27 cellular contexts compared by ENCODE assay signal in genomic region chr3:189353318-189353958, GRCh38.
A peak's percentile ranks its signal among the peaks of the same experiment; 100 is the strongest.
DNase-seq lines count a peak whose midpoint lies in the region; ATAC-seq and TF ChIP-seq lines count a peak whose summit lies in the region.
"Had no signal": no experiment of that assay in that cellular context is flagged by ENCODE, and none has a peak within 500 bp of the region (broad histone marks: within the 10 kb centered on the region; RNA-seq: fewer than 3 reads in every experiment).

No MANE protein-coding gene starts in this region.

- RAD21 ChIA-PET in HCT116 (lab: Charles Lee; ENCODE audit: low non-redundant PET in 1 of 2, low total read pairs in 2 of 2, uncharacterized antibody in 2 of 2, unreplicated experiment in 2 of 2) = no interaction called here

- TF ChIP-seq CTCF in HCT116 (IDR thresholded peaks at IDR 0.05 in 2 of 3, conservative IDR thresholded peaks at IDR 0.05 in 1 of 3; ENCODE audit: borderline replicate concordance in 1 of 3, insufficient read depth in 1 of 3, low read depth in 2 of 3, low read length in 2 of 3) = no peak
- no peak for TF ChIP-seq CTCF in RWPE2 (IDR thresholded peaks at IDR 0.05; ENCODE audit: poor library complexity, severe bottlenecking)
- no peak for TF ChIP-seq CTCF in esophagus squamous epithelium (IDR thresholded peaks at IDR 0.05)

- H3K79me2 ChIP-seq in HCT116 (ENCODE audit: insufficient read depth, low read length) = no peaks in the 10 kb centered on the region

- H3K27me3 ChIP-seq in HCT116 (ENCODE audit: insufficient read depth, low read length) (no peaks in the 10 kb centered on the region), RWPE2 (ENCODE audit: insufficient read depth, poor library complexity, severe bottlenecking) (no peaks in the 10 kb centered on the region), esophagus squamous epithelium (no peaks in the 10 kb centered on the region)
- H3K27me3 ChIP-seq: BLaER1, neutrophil, tibial artery had no signal

- no peaks in the 10 kb centered on the region for H4K20me1 ChIP-seq in HCT116 (ENCODE audit: insufficient read depth)
- H4K20me1 ChIP-seq: BLaER1 had no signal

- H3K27ac ChIP-seq in HCT116 (ENCODE audit: low read depth, low read length) (no peak overlapping the region), RWPE2 (ENCODE audit: poor library complexity, severe bottlenecking) (peak overlapping the region; percentile 91), esophagus squamous epithelium (peak overlapping the region; percentile 59 to 89 (median 82))
- H3K27ac ChIP-seq: BLaER1, HL-60, KMS-11, left ventricle myocardium inferior, neutrophil, tibial artery had no signal

- H3K36me3 ChIP-seq in HCT116 (ENCODE audit: control insufficient read depth in 1 of 2, insufficient read depth in 2 of 2, low read length in 2 of 2) = no peaks in the 10 kb centered on the region
- no peaks in the 10 kb centered on the region for H3K36me3 ChIP-seq in RWPE2 (ENCODE audit: low read depth)
- no peaks in the 10 kb centered on the region for H3K36me3 ChIP-seq in esophagus squamous epithelium
- H3K36me3 ChIP-seq: BLaER1, left ventricle myocardium inferior, neutrophil, tibial artery had no signal

- no peaks in the 10 kb centered on the region for H3K9me2 ChIP-seq in HCT116 (ENCODE audit: insufficient read depth)

- WGBS in esophagus squamous epithelium, 2 donors = 43 to 62% methylated on average over 5 of the region's 5 CpGs

- TF ChIP-seq POLR2A in HCT116 (IDR thresholded peaks at IDR 0.05; ENCODE audit: borderline replicate concordance, extremely low read depth, insufficient read depth, insufficient read length) (no peak), esophagus squamous epithelium (IDR thresholded peaks at IDR 0.05) (no peak)

- ATAC-seq in HCT116 (0 out of 2 replicates have a peak, but pooled peaks have one; percentile 15), RWPE2 (ENCODE audit: low read depth) (peak; percentile 55), GM21825 (IDR thresholded peaks at IDR 0.05; ENCODE audit: unreplicated experiment) (no peak), HG03139 (IDR thresholded peaks at IDR 0.05; ENCODE audit: unreplicated experiment) (no peak), HG02798 (IDR thresholded peaks at IDR 0.05; ENCODE audit: poor library complexity, unreplicated experiment) (no peak)
- ATAC-seq: activated CD4-positive, alpha-beta T cell treated with anti-CD3 and anti-CD28 coated beads for 36 hours; activated CD8-positive, alpha-beta T cell treated with anti-CD3 and anti-CD28 coated beads, Interleukin-2, amount 10 ng/mL, durations not matched to agents 7 days and 5 days; activated T-helper 17 cell treated with anti-CD3 and anti-CD28 coated beads, Interleukin-2, amount 50 U/mL, for 72 hours; sciatic nerve had no signal

- no peak for TF ChIP-seq RAD21 in HCT116 (IDR thresholded peaks at IDR 0.05; ENCODE audit: low read depth)

- peak overlapping the region; percentile 67 for H2AFZ ChIP-seq in HCT116 (ENCODE audit: low read depth, low read length, poor library complexity, severe bottlenecking)

- H3K4me1 ChIP-seq in HCT116 (ENCODE audit: control insufficient read depth in 1 of 2, insufficient read depth in 2 of 2, low read length in 2 of 2) (peaks cover 34 to 35% of the 10 kb centered on the region in 2 experiments), RWPE2 (ENCODE audit: insufficient read depth, poor library complexity, severe bottlenecking) (peaks cover 43% of the 10 kb centered on the region), esophagus squamous epithelium (peaks cover 18 to 47% (median 23%) of the 10 kb centered on the region in 3 donors)
- H3K4me1 ChIP-seq: BLaER1, left ventricle myocardium inferior had no signal

- H3K4me3 ChIP-seq in HCT116 (replicated peaks in 1 of 2; ENCODE audit: low read depth in 1 of 2, low read length in 2 of 2) (no peak overlapping the region), RWPE2 (ENCODE audit: severe bottlenecking) (no peak overlapping the region), esophagus squamous epithelium (no peak overlapping the region)
- H3K4me3 ChIP-seq: BLaER1, left ventricle myocardium inferior, tibial artery had no signal

- no peak overlapping the region for H3K9ac ChIP-seq in HCT116 (ENCODE audit: low read length)
- H3K9ac ChIP-seq: BLaER1, KMS-11 had no signal

- H3K4me2 ChIP-seq in HCT116 (ENCODE audit: low read length) = peak overlapping the region; percentile 46
- H3K4me2 ChIP-seq: BLaER1, KMS-11 had no signal

- CTCF ChIA-PET in HCT116 (lab: Charles Lee) = no interaction called here

- intact Hi-C loops in HCT116 (cut with micrococcal nuclease) = no loop called here
- intact Hi-C loops in esophagus squamous epithelium (cut with DNase I) = no loop called here

- DNase-seq in HCT116 (ENCODE audit: low read depth, low spot score) (peak; percentile 16), RWPE2 (ENCODE audit: low spot score) (no peak), esophagus squamous epithelium (lab: John Stamatoyannopoulos, UW) (no peak), renal cortical epithelial cell (ENCODE audit: low read depth) (peak; percentile 21), NCI-H82 treated with DMSO at 0.1 percent for 48 hours (lab: John Stamatoyannopoulos, UW; ENCODE audit: unreplicated experiment) (no peak)
- DNase-seq: activated CD4-positive, alpha-beta T cell treated with anti-CD3 and anti-CD28 coated beads for 36 hours; activated CD8-positive, alpha-beta T cell treated with anti-CD3 and anti-CD28 coated beads, Interleukin-2, amount 10 ng/mL, durations not matched to agents 7 days and 5 days; amniotic stem cell; DMS53; H7; left ventricle myocardium inferior; naive B cell; NCI-H1436 treated with DMSO at 0.1 percent for 48 hours; NCI-H2107; NCI-H345; NCI-H82; stimulated activated CD4-positive, alpha-beta T cell treated with anti-CD3 and anti-CD28 coated beads, Interleukin-4, amount 100 ng/mL, for 24 hours; tibial artery had no signal

- H3K9me3 ChIP-seq in HCT116 (ENCODE audit: control insufficient read depth in 1 of 2, insufficient read depth in 1 of 2, low read depth in 1 of 2, low read length in 2 of 2) (no peaks in the 10 kb centered on the region), RWPE2 (ENCODE audit: severe bottlenecking) (no peaks in the 10 kb centered on the region), esophagus squamous epithelium (no peaks in the 10 kb centered on the region)
- H3K9me3 ChIP-seq: BLaER1, left ventricle myocardium inferior, neutrophil, tibial artery had no signal

- POLR2A ChIA-PET in HCT116 (lab: Charles Lee) = no interaction called here

- BruUV-seq in HCT116 (replicated peaks; lab: Mats Ljungman, UMichigan) = no TSS peak

TF ChIP-seq in HCT116, 20 proteins besides CTCF, POLR2A, EP300 and RAD21:
- TF ChIP-seq ELF1 (IDR thresholded peaks at IDR 0.05; ENCODE audit: borderline replicate concordance, low read depth) = no peak
- 0 out of 2 replicates have a peak, but pooled peaks have one; percentile 32 for TF ChIP-seq MAX (IDR thresholded peaks at IDR 0.05)
- TF ChIP-seq SP1 (IDR thresholded peaks at IDR 0.05; ENCODE audit: low read depth) = no peak
- no peak for TF ChIP-seq EZH2 (IDR thresholded peaks at IDR 0.05)
- no peak for TF ChIP-seq EGR1 (IDR thresholded peaks at IDR 0.05; ENCODE audit: low read depth)
- TF ChIP-seq CBX3 (IDR thresholded peaks at IDR 0.05; ENCODE audit: low read depth) = no peak; the same call in 1 of the 2 replicates
- no peak for TF ChIP-seq ATF3 (IDR thresholded peaks at IDR 0.05)
- TF ChIP-seq SRF (IDR thresholded peaks at IDR 0.05; ENCODE audit: low read depth) = no peak

Comparison
In these comparisons a context has a peak if more than half of its experiments do, and no peak if none do; other contexts are left out.
1. ATAC-seq: peak in HCT116 (single experiment) and RWPE2 (single experiment); none in GM21825 (single experiment), HG03139 (single experiment) and HG02798 (single experiment).
2. DNase-seq: peak in HCT116 (single experiment) and renal cortical epithelial cell (single experiment); none in RWPE2 (single experiment), esophagus squamous epithelium (single experiment) and NCI-H82 treated with DMSO at 0.1 percent for 48 hours (single experiment).